12 cellular contexts compared by ENCODE assay signal in genomic region chr16:67242138-67242730, GRCh38. TPM values are rescaled to one million over a fixed set of nuclear protein-coding genes. Genes with fewer than 3 reads are reported as not detected.
A peak's percentile ranks its signal among the peaks of the same experiment; 100 is the strongest.
DNase-seq lines count a peak whose midpoint lies in the region; ATAC-seq, FAIRE-seq and TF ChIP-seq lines count a peak whose summit lies in the region.
"Had no signal": no experiment of that assay in that cellular context is flagged by ENCODE, and none has a peak within 500 bp of the region (broad histone marks: within the 10 kb centered on the region; RNA-seq: fewer than 3 reads in every experiment).

No MANE protein-coding gene starts in this region.

- POLR2A ChIA-PET in activated naive CD8-positive, alpha-beta T cell treated with anti-CD3 and anti-CD28 coated beads, Interleukin-2, amount 10 ng/mL, durations not matched to agents 7 days and 5 days (lab: Charles Lee), result interaction anchor here (9.4 kb wide), 1 partner anchor 14 kb away, joined by 130 read pairs; the partner anchor contains the start of gene TMEM208

- no peaks in the 10 kb centered on the region for H3K27me3 Mint-ChIP-seq in T-helper 1 cell treated with Interleukin-12 subunit alpha and Interleukin-12 subunit beta and Interleukin-4 antibody, amounts not matched to agents 30 μg/mL and 1 μg/mL, for 36 hours (ENCODE audit: low read depth)
- no peaks in the 10 kb centered on the region for H3K27me3 Mint-ChIP-seq in activated naive CD8-positive, alpha-beta T cell treated with anti-CD3 and anti-CD28 coated beads, Interleukin-2, amount 10 ng/mL, durations not matched to agents 7 days and 5 days

- H3K27me3 ChIP-seq in keratinocyte (ENCODE audit: control insufficient read depth, extremely low read depth, insufficient read depth, low read length) (no peaks in the 10 kb centered on the region), thoracic aorta (replicated peaks; ENCODE audit: insufficient read depth) (no peaks in the 10 kb centered on the region)

- FAIRE-seq in keratinocyte (lab: Jason Lieb, UNC), result no peak
- FAIRE-seq in GM12892 (lab: Jason Lieb, UNC), result no peak
- FAIRE-seq: A204.1 had no signal

- H3K79me2 ChIP-seq in keratinocyte (ENCODE audit: control insufficient read depth, insufficient read depth, low read length), result peaks cover 22% of the 10 kb centered on the region

- peak overlapping the region; percentile 87 for H3K27ac Mint-ChIP-seq in T-helper 1 cell treated with Interleukin-12 subunit alpha and Interleukin-12 subunit beta and Interleukin-4 antibody, amounts not matched to agents 30 μg/mL and 1 μg/mL, for 36 hours
- H3K27ac Mint-ChIP-seq in activated naive CD8-positive, alpha-beta T cell treated with anti-CD3 and anti-CD28 coated beads, Interleukin-2, amount 10 ng/mL, durations not matched to agents 7 days and 5 days, result peak overlapping the region; percentile 85

- H3K4me1 ChIP-seq in keratinocyte (ENCODE audit: control insufficient read depth, extremely low read depth, insufficient read depth, low read length) (peaks cover 59% of the 10 kb centered on the region), thoracic aorta (ENCODE audit: control insufficient read depth in 1 of 2, low read depth in 2 of 2) (peaks cover 34 to 47% of the 10 kb centered on the region in 2 donors)

- no peak for DNase-seq in T-helper 1 cell
- DNase-seq in activated naive CD8-positive, alpha-beta T cell treated with anti-CD3 and anti-CD28 coated beads, Interleukin-2, amount 10 ng/mL, durations not matched to agents 7 days and 5 days, result no peak
- DNase-seq in keratinocyte (ENCODE audit: low read depth, low spot score), result no peak
- DNase-seq in thoracic aorta (ENCODE audit: low spot score), result no peak
- no peak for DNase-seq in hepatic stellate cell (ENCODE audit: low spot score)
- DNase-seq in germinal center (ENCODE audit: low spot score), result no peak
- no peak for DNase-seq in GM12892 (ENCODE audit: insufficient read length)
- DNase-seq: hypothalamus, NCI-H2029, SIG-M5 had no signal

- no peaks in the 10 kb centered on the region for H4K20me1 ChIP-seq in keratinocyte (ENCODE audit: control insufficient read depth, extremely low read depth, insufficient read depth, low read length)

- peaks cover 2% of the 10 kb centered on the region for H3K9me1 ChIP-seq in keratinocyte (ENCODE audit: control insufficient read depth, extremely low read depth, insufficient read depth, low read length)

- H3K9me3 ChIP-seq in keratinocyte (ENCODE audit: control insufficient read depth, low read depth, low read length), result no peaks in the 10 kb centered on the region
- H3K9me3 ChIP-seq in thoracic aorta, result no peaks in the 10 kb centered on the region

- peaks cover 16% of the 10 kb centered on the region for H3K36me3 Mint-ChIP-seq in T-helper 1 cell treated with Interleukin-12 subunit alpha and Interleukin-12 subunit beta and Interleukin-4 antibody, amounts not matched to agents 30 μg/mL and 1 μg/mL, for 36 hours (ENCODE audit: low read depth)
- H3K36me3 Mint-ChIP-seq in activated naive CD8-positive, alpha-beta T cell treated with anti-CD3 and anti-CD28 coated beads, Interleukin-2, amount 10 ng/mL, durations not matched to agents 7 days and 5 days, result peaks cover 11% of the 10 kb centered on the region

- dilution Hi-C loops in keratinocyte (cut with MboI; ENCODE audit: extremely low pct_ligation_motif_present, low sequenced_read_pairs), result no loop called here

- ATAC-seq in activated naive CD8-positive, alpha-beta T cell treated with anti-CD3 and anti-CD28 coated beads, Interleukin-2, amount 10 ng/mL, durations not matched to agents 7 days and 5 days (ENCODE audit: low read depth), result no peak
- no peak for ATAC-seq in thoracic aorta (ENCODE audit: insufficient number of reproducible peaks, low FRiP score, low read depth)

- TF ChIP-seq POLR2A in GM12892 (IDR thresholded peaks at IDR 0.05; ENCODE audit: low read depth, low read length), result no peak

- H2AFZ ChIP-seq in keratinocyte (ENCODE audit: control insufficient read depth, low read length), result no peak overlapping the region

- H3K27ac ChIP-seq in keratinocyte (ENCODE audit: control insufficient read depth, insufficient read depth, low read length) (peak overlapping the region; percentile 91), thoracic aorta (peak overlapping the region; percentile 83 to 89)

- no peak overlapping the region for H3K4me3 Mint-ChIP-seq in T-helper 1 cell treated with Interleukin-12 subunit alpha and Interleukin-12 subunit beta and Interleukin-4 antibody, amounts not matched to agents 30 μg/mL and 1 μg/mL, for 36 hours
- H3K4me3 Mint-ChIP-seq in activated naive CD8-positive, alpha-beta T cell treated with anti-CD3 and anti-CD28 coated beads, Interleukin-2, amount 10 ng/mL, durations not matched to agents 7 days and 5 days, result no peak overlapping the region

- no peaks in the 10 kb centered on the region for H3K9me3 Mint-ChIP-seq in T-helper 1 cell treated with Interleukin-12 subunit alpha and Interleukin-12 subunit beta and Interleukin-4 antibody, amounts not matched to agents 30 μg/mL and 1 μg/mL, for 36 hours
- no peaks in the 10 kb centered on the region for H3K9me3 Mint-ChIP-seq in activated naive CD8-positive, alpha-beta T cell treated with anti-CD3 and anti-CD28 coated beads, Interleukin-2, amount 10 ng/mL, durations not matched to agents 7 days and 5 days

- TF ChIP-seq CTCF in keratinocyte (optimal IDR thresholded peaks at IDR 0.05 in 1 of 3, IDR thresholded peaks at IDR 0.05 in 1 of 3, conservative IDR thresholded peaks at IDR 0.05 in 1 of 3; ENCODE audit: extremely low read depth in 1 of 3, insufficient read depth in 2 of 3, low read length in 3 of 3) (no peak), thoracic aorta (IDR thresholded peaks at IDR 0.05) (no peak)

- peak overlapping the region; percentile 79 for H3K4me2 ChIP-seq in keratinocyte (ENCODE audit: control insufficient read depth, extremely low read depth, insufficient read depth, low read depth, low read length)

- H3K4me3 ChIP-seq in keratinocyte (ENCODE audit: control insufficient read depth in 2 of 3, extremely low read depth in 1 of 3, insufficient read depth in 2 of 3, low read depth in 1 of 3, low read length in 3 of 3) (no peak overlapping the region), thoracic aorta (no peak overlapping the region)

- peaks cover 42% of the 10 kb centered on the region for H3K4me1 Mint-ChIP-seq in T-helper 1 cell treated with Interleukin-12 subunit alpha and Interleukin-12 subunit beta and Interleukin-4 antibody, amounts not matched to agents 30 μg/mL and 1 μg/mL, for 36 hours (ENCODE audit: low read depth)
- peaks cover 40% of the 10 kb centered on the region for H3K4me1 Mint-ChIP-seq in activated naive CD8-positive, alpha-beta T cell treated with anti-CD3 and anti-CD28 coated beads, Interleukin-2, amount 10 ng/mL, durations not matched to agents 7 days and 5 days

- H3K9ac ChIP-seq in keratinocyte (ENCODE audit: control insufficient read depth, extremely low read depth, insufficient read depth, low read length), result no peak overlapping the region

- H3K36me3 ChIP-seq in keratinocyte (ENCODE audit: control insufficient read depth in 2 of 2, extremely low read depth in 1 of 2, insufficient read depth in 2 of 2, low read length in 2 of 2) (peaks cover 11 to 18% of the 10 kb centered on the region in 2 experiments), thoracic aorta (peaks cover 18% of the 10 kb centered on the region)

RNA-seq across cellular contexts. Expression of gene FHOD1, which starts 5.0 kb away (rescaled TPM):
- 10 to 100 TPM; 92.2 to 92.8 TPM for total RNA-seq in activated naive CD8-positive, alpha-beta T cell treated with anti-CD3 and anti-CD28 coated beads, Interleukin-2, amount 10 ng/mL, durations not matched to agents 7 days and 5 days
- 21.6 to 29.6 TPM (median 29.4 TPM) in 3 replicates for polyA plus RNA-seq in keratinocyte
- 17.7 TPM for polyA plus RNA-seq in keratinocyte (2011; ENCODE audit: low read depth)
- 10.3 and 15.2 TPM in 2 replicates for polyA plus RNA-seq in keratinocyte (2011; cell fraction: cytosol; rRNA removed)
- polyA plus RNA-seq in keratinocyte (2011; cell fraction: nucleus; rRNA removed), result 91.1 and 111 TPM in 2 replicates
- polyA plus RNA-seq in keratinocyte (2012; ENCODE audit: low replicate concordance), result 14.5 and 36.2 TPM in 2 replicates
- polyA minus RNA-seq in keratinocyte, result 17.5 to 52.8 TPM (median 35.1 TPM) in 3 replicates
- 41.4 TPM for polyA minus RNA-seq in keratinocyte (2011; cell fraction: cytosol; rRNA and poly(A)+ RNA removed)
- polyA minus RNA-seq in keratinocyte (2011; cell fraction: nucleus; rRNA and poly(A)+ RNA removed), result 25.7 and 33.4 TPM in 2 replicates
- 10 to 100 TPM; 28.5 to 31.7 TPM for total RNA-seq in thoracic aorta
- polyA plus RNA-seq in GM12892 (2012; ENCODE audit: missing spikeins), result 26.1 TPM

RNA-seq across cellular contexts. Expression of gene SLC9A5, which starts 6.5 kb away (rescaled TPM):
- total RNA-seq in activated naive CD8-positive, alpha-beta T cell treated with anti-CD3 and anti-CD28 coated beads, Interleukin-2, amount 10 ng/mL, durations not matched to agents 7 days and 5 days, result 1 to 10 TPM; 3.5 to 4.5 TPM
- polyA plus RNA-seq in keratinocyte, result 0.51 to 0.68 TPM (median 0.62 TPM) in 3 replicates
- 0.56 TPM for polyA plus RNA-seq in keratinocyte (2011; ENCODE audit: low read depth)
- polyA plus RNA-seq in keratinocyte (2011; cell fraction: cytosol; rRNA removed), result 0.27 and 0.41 TPM in 2 replicates
- 2.4 and 3.5 TPM in 2 replicates for polyA plus RNA-seq in keratinocyte (2011; cell fraction: nucleus; rRNA removed)
- polyA plus RNA-seq in keratinocyte (2012; ENCODE audit: low replicate concordance), result 0.42 and 0.62 TPM in 2 replicates
- 0.43 to 0.99 TPM (median 0.51 TPM) in 3 replicates for polyA minus RNA-seq in keratinocyte
- polyA minus RNA-seq in keratinocyte (2011; cell fraction: cytosol; rRNA and poly(A)+ RNA removed), result not detected
- 0.78 and 2.1 TPM in 2 replicates for polyA minus RNA-seq in keratinocyte (2011; cell fraction: nucleus; rRNA and poly(A)+ RNA removed)
- 1 to 10 TPM; 1.4 to 1.8 TPM for total RNA-seq in thoracic aorta
- polyA plus RNA-seq in GM12892 (2012; ENCODE audit: missing spikeins), result 4.4 TPM

RNA-seq across cellular contexts. Expression of gene TMEM208, which starts 15.3 kb away (rescaled TPM):
- 10 to 100 TPM; 30.3 to 30.5 TPM for total RNA-seq in activated naive CD8-positive, alpha-beta T cell treated with anti-CD3 and anti-CD28 coated beads, Interleukin-2, amount 10 ng/mL, durations not matched to agents 7 days and 5 days
- polyA plus RNA-seq in keratinocyte, result 44.9 to 47.6 TPM (median 46.3 TPM) in 3 replicates
- polyA plus RNA-seq in keratinocyte (2011; ENCODE audit: low read depth), result 28.4 TPM
- 32.4 and 50.2 TPM in 2 replicates for polyA plus RNA-seq in keratinocyte (2011; cell fraction: cytosol; rRNA removed)
- polyA plus RNA-seq in keratinocyte (2011; cell fraction: nucleus; rRNA removed), result 41.7 and 44.5 TPM in 2 replicates
- polyA plus RNA-seq in keratinocyte (2012; ENCODE audit: low replicate concordance), result 39.1 and 45.1 TPM in 2 replicates
- 29.7 to 39.9 TPM (median 32.6 TPM) in 3 replicates for polyA minus RNA-seq in keratinocyte
- polyA minus RNA-seq in keratinocyte (2011; cell fraction: cytosol; rRNA and poly(A)+ RNA removed), result 27.6 TPM
- polyA minus RNA-seq in keratinocyte (2011; cell fraction: nucleus; rRNA and poly(A)+ RNA removed), result 12.6 and 15.7 TPM in 2 replicates
- 10 to 100 TPM; 21.2 to 32.2 TPM for total RNA-seq in thoracic aorta
- polyA plus RNA-seq in GM12892 (2012; ENCODE audit: missing spikeins), result 34.9 TPM

RNA-seq across cellular contexts. Expression of gene PLEKHG4, which starts 37.1 kb away (rescaled TPM):
- total RNA-seq in activated naive CD8-positive, alpha-beta T cell treated with anti-CD3 and anti-CD28 coated beads, Interleukin-2, amount 10 ng/mL, durations not matched to agents 7 days and 5 days, result 10 to 100 TPM; 15.7 to 18.2 TPM
- polyA plus RNA-seq in keratinocyte, result 0.80 to 4.3 TPM (median 1.3 TPM) in 3 replicates
- polyA plus RNA-seq in keratinocyte (2011; ENCODE audit: low read depth), result 0.94 TPM
- 0.68 and 1.3 TPM in 2 replicates for polyA plus RNA-seq in keratinocyte (2011; cell fraction: cytosol; rRNA removed)
- 7.1 and 9.7 TPM in 2 replicates for polyA plus RNA-seq in keratinocyte (2011; cell fraction: nucleus; rRNA removed)
- 0.60 and 4.4 TPM in 2 replicates for polyA plus RNA-seq in keratinocyte (2012; ENCODE audit: low replicate concordance)
- polyA minus RNA-seq in keratinocyte, result 1.4 to 4.9 TPM (median 2.5 TPM) in 3 replicates
- 7.7 TPM for polyA minus RNA-seq in keratinocyte (2011; cell fraction: cytosol; rRNA and poly(A)+ RNA removed)
- polyA minus RNA-seq in keratinocyte (2011; cell fraction: nucleus; rRNA and poly(A)+ RNA removed), result 2.5 and 2.6 TPM in 2 replicates
- 10 to 100 TPM in 1 of 2 donors, 1 to 10 TPM in 1; 3.1 to 15.6 TPM for total RNA-seq in thoracic aorta
- polyA plus RNA-seq in GM12892 (2012; ENCODE audit: missing spikeins), result 0.32 TPM

RNA-seq across cellular contexts. Expression of gene ELMO3, which starts 43.3 kb away (rescaled TPM):
- total RNA-seq in activated naive CD8-positive, alpha-beta T cell treated with anti-CD3 and anti-CD28 coated beads, Interleukin-2, amount 10 ng/mL, durations not matched to agents 7 days and 5 days, result 1 to 10 TPM; 7.6 to 9.4 TPM
- 21.0 to 38.7 TPM (median 23.4 TPM) in 3 replicates for polyA plus RNA-seq in keratinocyte
- 7.2 TPM for polyA plus RNA-seq in keratinocyte (2011; ENCODE audit: low read depth)
- 10.4 and 26.3 TPM in 2 replicates for polyA plus RNA-seq in keratinocyte (2011; cell fraction: cytosol; rRNA removed)
- polyA plus RNA-seq in keratinocyte (2011; cell fraction: nucleus; rRNA removed), result 37.7 and 52.4 TPM in 2 replicates
- 21.4 and 27.8 TPM in 2 replicates for polyA plus RNA-seq in keratinocyte (2012; ENCODE audit: low replicate concordance)
- polyA minus RNA-seq in keratinocyte, result 17.3 to 29.4 TPM (median 24.9 TPM) in 3 replicates
- polyA minus RNA-seq in keratinocyte (2011; cell fraction: cytosol; rRNA and poly(A)+ RNA removed), result 42.6 TPM
- 24.1 and 26.5 TPM in 2 replicates for polyA minus RNA-seq in keratinocyte (2011; cell fraction: nucleus; rRNA and poly(A)+ RNA removed)
- total RNA-seq in thoracic aorta, result 1 to 10 TPM; 1.4 TPM
- polyA plus RNA-seq in GM12892 (2012; ENCODE audit: missing spikeins), result 1.2 TPM
